ENCODE assay signal across 10 cellular contexts in genomic region chr20:10578607-10579006, GRCh38.
DNase-seq lines count a peak whose midpoint lies in the region; ATAC-seq and TF ChIP-seq lines count a peak whose summit lies in the region.
"Had no signal": no experiment of that assay in that cellular context is flagged by ENCODE, and none has a peak within 500 bp of the region (broad histone marks: within the 10 kb centered on the region; RNA-seq: fewer than 3 reads in every experiment).

No MANE protein-coding gene starts in this region.

- peak overlapping the region; percentile 9 for H3K9ac ChIP-seq in skeletal muscle satellite cell (ENCODE audit: low read depth, low read length)

- in situ Hi-C loops in astrocyte of the spinal cord (cut with HindIII; ENCODE audit: low sequenced_read_pairs), result no loop called here

- no peak overlapping the region for H3K4me3 ChIP-seq in Jurkat, Clone E6-1 (ENCODE audit: low read length)
- H3K4me3 ChIP-seq in astrocyte of the spinal cord (ENCODE audit: low read depth, low read length) (no peak overlapping the region), skeletal muscle satellite cell (ENCODE audit: low read length) (no peak overlapping the region)
- H3K4me3 ChIP-seq: GM23338, ovary had no signal

- no peaks in the 10 kb centered on the region for H3K36me3 ChIP-seq in skeletal muscle satellite cell (ENCODE audit: insufficient read depth, low read length)
- H3K36me3 ChIP-seq: ovary had no signal

- H3K9me3 ChIP-seq in skeletal muscle satellite cell (replicated peaks; ENCODE audit: low read length), result no peaks in the 10 kb centered on the region
- H3K9me3 ChIP-seq: ovary had no signal

- DNase-seq in NCI-H748 (lab: John Stamatoyannopoulos, UW; ENCODE audit: unreplicated experiment) (peak; percentile 32), NCI-H748 treated with DMSO at 0.1 percent for 48 hours (lab: John Stamatoyannopoulos, UW) (no peak), astrocyte of the spinal cord (ENCODE audit: low read depth, low spot score) (peak; percentile 75), iPS-NIHi7 (ENCODE audit: extremely low spot score) (no peak), activated T-cell treated with anti-CD3 and anti-CD28 coated beads for 4 hours (no peak)
- peak; percentile 12 for DNase-seq in Jurkat, Clone E6-1 (ENCODE audit: low read depth, low spot score)
- DNase-seq: ovary had no signal

- peaks cover 42% of the 10 kb centered on the region for H3K4me1 ChIP-seq in skeletal muscle satellite cell (ENCODE audit: control insufficient read depth, insufficient read depth, low read length)

- H3K27me3 ChIP-seq in skeletal muscle satellite cell (ENCODE audit: control insufficient read depth, insufficient read depth, low read length), result no peaks in the 10 kb centered on the region
- H3K27me3 ChIP-seq: ovary had no signal

- no peak for TF ChIP-seq CTCF in astrocyte of the spinal cord (IDR thresholded peaks at IDR 0.05; ENCODE audit: low read depth, low read length)

- peak overlapping the region; percentile 31 for H3K4me2 ChIP-seq in skeletal muscle satellite cell (ENCODE audit: low read length)
- H3K4me2 ChIP-seq: GM23338 had no signal

- no peak for ATAC-seq in HG03045 (IDR thresholded peaks at IDR 0.05; ENCODE audit: unreplicated experiment)
- ATAC-seq: GM23338 had no signal

Comparison
In these comparisons a context has a peak if more than half of its experiments do, and no peak if none do; other contexts are left out.
1. DNase-seq: peak in NCI-H748 (single experiment), Jurkat, Clone E6-1 (single experiment) and astrocyte of the spinal cord (single experiment); none in NCI-H748 treated with DMSO at 0.1 percent for 48 hours (single experiment), iPS-NIHi7 (single experiment) and activated T-cell treated with anti-CD3 and anti-CD28 coated beads for 4 hours (single experiment).